Comparison of ENCODE assay signal across 8 cellular contexts in genomic region chr18:63960891-63961290, GRCh38. TPM values are rescaled to one million over a fixed set of nuclear protein-coding genes. Genes with fewer than 3 reads are reported as not detected.
"Had no signal": no experiment of that assay in that cellular context is flagged by ENCODE, and none has a peak within 500 bp of the region (broad histone marks: within the 10 kb centered on the region; RNA-seq: fewer than 3 reads in every experiment).

No MANE protein-coding gene starts in this region.

- H3K4me3 Mint-ChIP-seq: HFFc6 had no signal

- H3K27ac Mint-ChIP-seq: HFFc6 had no signal

- FAIRE-seq: HTR-8/SVneo, K562 had no signal

- DNase-seq: GM23248, GOT3, H7, IMR-90 had no signal

- H3K9me3 Mint-ChIP-seq: HFFc6 had no signal

- ATAC-seq: K562 had no signal

RNA-seq across cellular contexts. Expression of gene HMSD, which starts 11.8 kb away (rescaled TPM):
- total RNA-seq: GM23248, HT-29 had no signal

RNA-seq across cellular contexts. Expression of gene SERPINB10, which starts 53.1 kb away (rescaled TPM):
- total RNA-seq: GM23248, H7, HT-29, IMR-90, K562 had no signal
